Comparison of ENCODE assay signal across 8 cellular contexts in genomic region chr1:231528175-231529029, GRCh38. TPM values are rescaled to one million over a fixed set of nuclear protein-coding genes. Genes with fewer than 3 reads are reported as not detected.
A peak's percentile ranks its signal among the peaks of the same experiment; 100 is the strongest.
DNase-seq lines count a peak whose midpoint lies in the region; ATAC-seq, FAIRE-seq and TF ChIP-seq lines count a peak whose summit lies in the region.

A gene with protein sequence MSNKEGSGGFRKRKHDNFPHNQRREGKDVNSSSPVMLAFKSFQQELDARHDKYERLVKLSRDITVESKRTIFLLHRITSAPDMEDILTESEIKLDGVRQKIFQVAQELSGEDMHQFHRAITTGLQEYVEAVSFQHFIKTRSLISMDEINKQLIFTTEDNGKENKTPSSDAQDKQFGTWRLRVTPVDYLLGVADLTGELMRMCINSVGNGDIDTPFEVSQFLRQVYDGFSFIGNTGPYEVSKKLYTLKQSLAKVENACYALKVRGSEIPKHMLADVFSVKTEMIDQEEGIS (plus strand): TSS chr1:231528669. CDS start chr1:231528811, 142 bp downstream.

- ATAC-seq in GM21390 (IDR thresholded peaks at IDR 0.05; ENCODE audit: unreplicated experiment): peak; percentile 94

- H3K36me3 Mint-ChIP-seq in Caco-2 (ENCODE audit: insufficient read depth, unreplicated experiment): peaks cover 18% of the 10 kb centered on the region

- H2AFZ ChIP-seq in OCI-LY1 (ENCODE audit: low read length): peak within 1 kb of the TSS; percentile 89

- H3K9ac ChIP-seq in HUES48 (ENCODE audit: low read depth, low read length) (peak within 1 kb of the TSS; percentile 96), OCI-LY1 (ENCODE audit: low read length) (peak within 1 kb of the TSS; percentile 100)

- no peaks in the 10 kb centered on the region for H3K9me3 ChIP-seq in Caco-2
- no peaks in the 10 kb centered on the region for H3K9me3 ChIP-seq in HUES48 (ENCODE audit: control insufficient read depth, insufficient read depth, low read length)
- no peaks in the 10 kb centered on the region for H3K9me3 ChIP-seq in OCI-LY1 (ENCODE audit: low read length)
- H3K9me3 ChIP-seq in mesodermal cell (ENCODE audit: control insufficient read depth, low read length): no peaks in the 10 kb centered on the region

- peak; percentile 15 for FAIRE-seq in endometrium (lab: Jason Lieb, UNC)

- peak within 1 kb of the TSS; percentile 98 for H3K27ac Mint-ChIP-seq in Caco-2 (ENCODE audit: unreplicated experiment)

- no peaks in the 10 kb centered on the region for H3K9me3 Mint-ChIP-seq in Caco-2 (ENCODE audit: unreplicated experiment)

- H3K27me3 ChIP-seq in Caco-2 (replicated peaks; ENCODE audit: control insufficient read depth, insufficient read depth, low read length) (no peaks in the 10 kb centered on the region), HUES48 (ENCODE audit: control insufficient read depth, insufficient read depth, low read length) (no peaks in the 10 kb centered on the region), OCI-LY1 (ENCODE audit: insufficient read depth, low read length) (no peaks in the 10 kb centered on the region)

- H3K4me1 ChIP-seq in Caco-2 (0 out of 2 replicates have a peak, but pooled peaks cover 5% of the 10 kb centered on the region), HUES48 (ENCODE audit: control insufficient read depth, insufficient read depth, low read length) (peaks cover 36% of the 10 kb centered on the region), OCI-LY1 (ENCODE audit: insufficient read depth, low read length, severe bottlenecking) (peaks cover 26% of the 10 kb centered on the region), mesodermal cell (ENCODE audit: control insufficient read depth, insufficient read depth, low read length, poor library complexity, severe bottlenecking) (no peaks in the 10 kb centered on the region)

- WGBS in mesodermal cell (ENCODE audit: insufficient coverage in 2 of 2), 2 experiments: 0% methylated on average over 30 to 44 of the region's 61 CpGs

- H4K20me1 ChIP-seq in OCI-LY1 (ENCODE audit: insufficient read depth, low read length): no peaks in the 10 kb centered on the region

- peak; percentile 93 to 95 for DNase-seq in Caco-2
- DNase-seq in activated CD8-positive, alpha-beta memory T cell treated with anti-CD3 and anti-CD28 coated beads, Interleukin-2, amount 50 U/mL, for 4 hours: peak; percentile 89
- DNase-seq in stimulated activated CD8-positive, alpha-beta memory T cell treated with anti-CD3 and anti-CD28 coated beads, Interleukin-15, amount 100 ng/mL, for 4 hours (ENCODE audit: low read depth in 2 of 2): peak; percentile 74 to 81

- H3K4me1 Mint-ChIP-seq in Caco-2 (ENCODE audit: low read depth, unreplicated experiment): peaks cover 7% of the 10 kb centered on the region

- TSS peak; percentile 53 for BruUV-seq in Caco-2 (replicated peaks; lab: Mats Ljungman, UMichigan)

- peaks cover 26% of the 10 kb centered on the region for H3K79me2 ChIP-seq in OCI-LY1 (ENCODE audit: insufficient read depth, low read length)

- peak within 1 kb of the TSS; percentile 94 for H3K4me3 Mint-ChIP-seq in Caco-2 (ENCODE audit: unreplicated experiment)

- H3K36me3 ChIP-seq in Caco-2 (ENCODE audit: control insufficient read depth, insufficient read depth, low read length) (no peaks in the 10 kb centered on the region), HUES48 (ENCODE audit: control insufficient read depth, insufficient read depth, low read length) (peaks cover 18% of the 10 kb centered on the region), OCI-LY1 (ENCODE audit: insufficient read depth, low read length) (peaks cover 7% of the 10 kb centered on the region; the same call in 1 of the 2 replicates), mesodermal cell (ENCODE audit: control insufficient read depth, insufficient read depth, low read length) (peaks cover 30% of the 10 kb centered on the region)

- H3K27me3 Mint-ChIP-seq in Caco-2 (ENCODE audit: insufficient read depth, unreplicated experiment): no peaks in the 10 kb centered on the region

- CTCF ChIA-PET in Caco-2 (lab: Charles Lee): no interaction called here

- peak within 1 kb of the TSS; percentile 99 for H3K27ac ChIP-seq in HUES48 (ENCODE audit: low read depth, low read length)
- H3K27ac ChIP-seq in OCI-LY1 (ENCODE audit: low read depth, low read length, poor library complexity, severe bottlenecking): peak within 1 kb of the TSS; percentile 73
- H3K27ac ChIP-seq in mesodermal cell (ENCODE audit: low read depth, low read length, severe bottlenecking): peak within 1 kb of the TSS; percentile 99

- H3K4me2 ChIP-seq in OCI-LY1 (ENCODE audit: low read length): peak within 1 kb of the TSS; percentile 90

- POLR2A ChIA-PET in Caco-2 (lab: Charles Lee): interaction anchor here (1.3 kb wide), 1 partner anchor 191 kb away, joined by 10 read pairs; the partner anchor contains the start of genes EXOC8 and SPRTN

- no peak for TF ChIP-seq CTCF in Caco-2 (IDR thresholded peaks at IDR 0.05; ENCODE audit: insufficient read depth in 1 of 2, low read depth in 1 of 2, low read length in 1 of 2, severe bottlenecking in 1 of 2, unreplicated experiment in 1 of 2)
- no peak for TF ChIP-seq CTCF in OCI-LY1 (IDR thresholded peaks at IDR 0.05; ENCODE audit: low read length)

- H3F3A ChIP-seq in OCI-LY1 (ENCODE audit: insufficient read depth, low read length): no peaks in the 10 kb centered on the region; the same call in 1 of the 2 replicates

- H3K4me3 ChIP-seq in Caco-2 (ENCODE audit: low read depth, low read length) (peak within 1 kb of the TSS; percentile 88), HUES48 (ENCODE audit: low read depth, low read length) (peak within 1 kb of the TSS; percentile 90), OCI-LY1 (ENCODE audit: low read depth, low read length, poor library complexity, severe bottlenecking) (peak within 1 kb of the TSS; percentile 100), mesodermal cell (ENCODE audit: extremely low read depth, insufficient read depth, low read length, poor library complexity, severe bottlenecking) (peak within 1 kb of the TSS; percentile 92)

- intact Hi-C loops in Caco-2 (cut with micrococcal nuclease; ENCODE audit: unreplicated experiment): loop anchor here (1.0 kb wide), 3 partner anchors 16 to 105 kb away; no protein-coding TSS in a partner anchor

- no peaks in the 10 kb centered on the region for H3K9me2 ChIP-seq in OCI-LY1 (ENCODE audit: low read depth, low read length)

RNA-seq across cellular contexts. Expression of the gene that starts here (rescaled TPM):
- total RNA-seq in Caco-2 (2022): 37.0 and 39.0 TPM in 2 replicates
- 35.4 TPM for polyA plus RNA-seq in mesodermal cell (2013, experiment 1 of 2)
- 31.9 TPM for polyA plus RNA-seq in mesodermal cell (2013, experiment 2 of 2)

Comparison
In these comparisons a context has a peak if more than half of its experiments do, and no peak if none do; other contexts are left out.
1. Peak in every context shown above with its lines: DNase-seq, ATAC-seq, H3K4me3 ChIP-seq and H3K27ac ChIP-seq.